In the genomic region with DNA sequence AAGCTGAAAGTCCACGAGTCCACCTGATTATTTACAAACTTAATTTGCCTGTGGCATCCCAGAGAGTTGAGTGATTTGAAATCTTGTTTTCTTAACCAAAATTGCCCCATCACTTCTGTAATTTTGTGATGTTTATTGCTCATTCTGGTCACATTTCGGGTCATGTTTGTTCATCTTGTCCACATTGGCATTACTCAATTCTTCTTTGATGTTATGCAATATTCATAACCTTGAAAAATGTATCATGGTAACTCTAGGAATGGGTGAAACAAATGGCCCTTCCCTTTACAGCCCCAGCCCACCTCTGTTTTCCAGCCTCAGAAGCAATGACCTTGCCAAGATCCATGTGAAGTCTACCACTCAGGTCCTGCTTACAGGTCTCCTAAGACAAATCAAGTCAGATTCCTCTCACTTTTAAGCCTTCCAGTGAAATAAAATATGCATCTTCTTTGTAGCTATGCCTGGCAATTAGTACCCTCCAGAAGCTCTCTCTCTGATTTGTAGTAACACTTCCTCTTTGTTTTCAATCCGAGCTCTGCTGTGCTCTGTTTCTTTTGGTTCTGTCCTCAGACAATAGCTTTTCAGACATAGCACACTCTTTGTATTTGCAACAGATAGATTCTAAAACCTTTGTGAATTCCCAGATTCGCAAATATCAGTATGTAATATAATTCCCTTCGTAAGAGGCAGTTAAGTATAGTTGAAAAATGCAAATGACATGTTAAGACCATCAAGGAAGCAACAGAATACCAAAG, we compare ENCODE assay signal across 24 cellular contexts.
"Had no signal": no experiment of that assay in that cellular context is flagged by ENCODE, and none has a peak within 500 bp of the region (broad histone marks: within the 10 kb centered on the region; RNA-seq: fewer than 3 reads in every experiment).

No MANE protein-coding gene starts in this region.

- H3K4me3 ChIP-seq: adrenal gland, coronary artery, heart right ventricle, lower lobe of right lung, suprapubic skin, vagina had no signal

- H3K27me3 ChIP-seq: adrenal gland, suprapubic skin, vagina had no signal

- H3K9me3 Mint-ChIP-seq: activated T-cell treated with anti-CD3 and anti-CD28 coated beads, Interleukin-2, amount 50 U/mL, for 4 hours had no signal

- H3K4me1 Mint-ChIP-seq: activated B cell treated with CpG ODN at 0.5 μM for 24 hours; activated CD4-positive, alpha-beta T cell treated with anti-CD3 and anti-CD28 coated beads for 36 hours; natural killer cell had no signal

- H3K27ac ChIP-seq: adrenal gland, coronary artery, epithelial cell of prostate, heart right ventricle, lower lobe of right lung, suprapubic skin, vagina had no signal

- H3K4me3 Mint-ChIP-seq: activated B cell treated with CpG ODN at 0.5 μM for 24 hours; activated CD4-positive, alpha-beta T cell treated with anti-CD3 and anti-CD28 coated beads for 36 hours; activated naive CD8-positive, alpha-beta T cell; activated T-cell treated with anti-CD3 and anti-CD28 coated beads, Interleukin-2, amount 50 U/mL, for 4 hours; natural killer cell; stimulated activated naive CD8-positive, alpha-beta T cell treated with anti-CD3 and anti-CD28 coated beads, Interleukin-15, Interleukin-2, amounts not matched to agents 100 ng/mL and 50 ng/mL, for 24 hours; T-helper 1 cell treated with Interleukin-12 subunit alpha and Interleukin-12 subunit beta and Interleukin-4 antibody, amounts not matched to agents 30 μg/mL and 1 μg/mL, for 36 hours; type B pancreatic cell had no signal

- H3K36me3 ChIP-seq: adrenal gland, heart right ventricle, lower lobe of right lung, suprapubic skin, vagina had no signal

- H3K36me3 Mint-ChIP-seq: activated naive CD8-positive, alpha-beta T cell; natural killer cell; type B pancreatic cell had no signal

- DNase-seq: activated B cell treated with CpG ODN at 0.5 μM for 24 hours; activated CD4-positive, alpha-beta T cell treated with anti-CD3 and anti-CD28 coated beads for 36 hours; activated CD4-positive, alpha-beta T cell treated with anti-CD3 and anti-CD28 coated beads, Interleukin-2, amount 50 U/mL, for 4 hours; activated CD8-positive, alpha-beta memory T cell treated with anti-CD3 and anti-CD28 coated beads, Interleukin-2, amount 50 U/mL, for 48 hours; activated naive CD4-positive, alpha-beta T cell; activated T-cell treated with anti-CD3 and anti-CD28 coated beads, Interleukin-2, amount 50 U/mL, for 4 hours; adrenal gland; heart right ventricle; lower lobe of right lung; natural killer cell; stimulated activated CD4-positive, alpha-beta T cell treated with anti-CD3 and anti-CD28 coated beads, Interleukin-4, amount 100 ng/mL, for 4 hours had no signal

- H3K27me3 Mint-ChIP-seq: activated B cell treated with CpG ODN at 0.5 μM for 24 hours; activated CD4-positive, alpha-beta T cell treated with anti-CD3 and anti-CD28 coated beads for 36 hours; activated naive CD8-positive, alpha-beta T cell; stimulated activated naive CD8-positive, alpha-beta T cell treated with anti-CD3 and anti-CD28 coated beads, Interleukin-15, Interleukin-2, amounts not matched to agents 100 ng/mL and 50 ng/mL, for 24 hours had no signal

- H3K27ac Mint-ChIP-seq: activated B cell treated with CpG ODN at 0.5 μM for 24 hours; activated CD4-positive, alpha-beta T cell treated with anti-CD3 and anti-CD28 coated beads for 36 hours; activated naive CD8-positive, alpha-beta T cell; activated T-helper 2 cell treated with anti-CD3 and anti-CD28 coated beads, Interferon-gamma antibody, Interleukin-2, Interleukin-4, amounts not matched to agents 10 μg/mL and 5 μg/mL and 100 μg/mL, durations not matched to agents 14 hours and 24 hours and 36 hours; natural killer cell; progenitor cell of endocrine pancreas; stimulated activated naive CD8-positive, alpha-beta T cell treated with anti-CD3 and anti-CD28 coated beads, Interleukin-15, Interleukin-2, amounts not matched to agents 100 ng/mL and 50 ng/mL, for 24 hours; T-helper 1 cell treated with Interleukin-12 subunit alpha and Interleukin-12 subunit beta and Interleukin-4 antibody, amounts not matched to agents 30 μg/mL and 1 μg/mL, for 36 hours; type B pancreatic cell had no signal

- FAIRE-seq: astrocyte, keratinocyte had no signal

- ATAC-seq: activated CD4-positive, alpha-beta T cell treated with anti-CD3 and anti-CD28 coated beads for 36 hours; activated T-cell treated with anti-CD3 and anti-CD28 coated beads, Interleukin-2, amount 50 U/mL, for 4 hours; heart right ventricle; left lobe of liver; lower lobe of right lung; natural killer cell had no signal
